In the genomic region with DNA sequence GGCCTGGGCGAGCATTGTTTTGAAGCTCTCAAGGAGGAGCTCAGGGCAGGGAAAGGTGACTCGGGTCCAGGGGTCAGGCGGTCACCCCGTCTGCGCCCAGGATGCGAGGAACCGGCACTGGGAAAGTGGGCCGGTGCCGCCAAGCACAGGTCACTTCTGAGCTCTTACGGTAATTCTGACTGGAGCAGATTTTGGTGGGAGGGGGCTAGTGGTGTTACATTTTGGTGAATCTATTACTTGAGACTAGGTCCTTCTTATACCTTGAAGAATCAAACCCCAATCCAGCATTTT, we compare ENCODE assay signal across 8 cellular contexts. TPM values are rescaled to one million over a fixed set of nuclear protein-coding genes. Genes with fewer than 3 reads are reported as not detected.
DNase-seq lines count a peak whose midpoint lies in the region; ATAC-seq and TF ChIP-seq lines count a peak whose summit lies in the region.

No MANE protein-coding gene starts in this region.

- H3K9me3 ChIP-seq in right atrium auricular region (no peaks in the 10 kb centered on the region), spleen (no peaks in the 10 kb centered on the region)

- peaks cover 3% of the 10 kb centered on the region for H3K36me3 Mint-ChIP-seq in activated naive CD4-positive, alpha-beta T cell treated with anti-CD3 and anti-CD28 coated beads for 36 hours (ENCODE audit: low read depth)
- H3K36me3 Mint-ChIP-seq in activated CD4-positive, alpha-beta memory T cell treated with anti-CD3 and anti-CD28 coated beads for 36 hours: no peaks in the 10 kb centered on the region

- WGBS in spleen, 5 donors: 0 to 3% (median 1%) methylated on average over 2 to 10 of the region's 10 CpGs

- CTCF ChIA-PET in activated naive CD4-positive, alpha-beta T cell treated with anti-CD3 and anti-CD28 coated beads for 36 hours (lab: Charles Lee): interaction anchor here (0.8 kb wide), 1 partner anchor 21 kb away, joined by 3 read pairs; no protein-coding TSS in a partner anchor
- CTCF ChIA-PET in activated CD4-positive, alpha-beta memory T cell treated with anti-CD3 and anti-CD28 coated beads for 36 hours (lab: Charles Lee): interaction anchor here (0.6 to 0.9 kb wide), 3 partner anchors 40 to 137 kb away, joined by 3 read pairs; no protein-coding TSS in a partner anchor

- DNase-seq in activated naive CD4-positive, alpha-beta T cell treated with anti-CD3 and anti-CD28 coated beads for 36 hours: no peak
- DNase-seq in activated naive CD4-positive, alpha-beta T cell treated with Interleukin-2 at 50 U/mL for 16 hours: no peak
- no peak for DNase-seq in activated CD4-positive, alpha-beta memory T cell treated with anti-CD3 and anti-CD28 coated beads for 36 hours
- DNase-seq in right atrium auricular region (ENCODE audit: low spot score) (no peak), spleen (no peak), COLO829 (ENCODE audit: low spot score) (no peak), NCI-H2196 (lab: John Stamatoyannopoulos, UW; ENCODE audit: unreplicated experiment) (no peak)

- peaks cover 27% of the 10 kb centered on the region for H3K4me1 Mint-ChIP-seq in activated naive CD4-positive, alpha-beta T cell treated with anti-CD3 and anti-CD28 coated beads for 36 hours (ENCODE audit: low read depth)
- peaks cover 22% of the 10 kb centered on the region for H3K4me1 Mint-ChIP-seq in activated CD4-positive, alpha-beta memory T cell treated with anti-CD3 and anti-CD28 coated beads for 36 hours (ENCODE audit: low read depth)

- peaks cover 0 to 27% of the 10 kb centered on the region in 2 donors for H3K4me1 ChIP-seq in right atrium auricular region
- H3K4me1 ChIP-seq in spleen: peaks cover 3 to 47% (median 43%) of the 10 kb centered on the region in 6 donors

- H3K27ac Mint-ChIP-seq in activated naive CD4-positive, alpha-beta T cell treated with anti-CD3 and anti-CD28 coated beads for 36 hours: peak overlapping the region; percentile 54
- H3K27ac Mint-ChIP-seq in activated CD4-positive, alpha-beta memory T cell treated with anti-CD3 and anti-CD28 coated beads for 36 hours: peak overlapping the region; percentile 35

- no peaks in the 10 kb centered on the region for H3K27me3 Mint-ChIP-seq in activated naive CD4-positive, alpha-beta T cell treated with anti-CD3 and anti-CD28 coated beads for 36 hours (ENCODE audit: low read depth)
- no peaks in the 10 kb centered on the region for H3K27me3 Mint-ChIP-seq in activated CD4-positive, alpha-beta memory T cell treated with anti-CD3 and anti-CD28 coated beads for 36 hours

- peak overlapping the region; percentile 96 to 98 for H3K4me3 ChIP-seq in right atrium auricular region
- H3K4me3 ChIP-seq in spleen: peak overlapping the region; percentile 40 to 93 (median 83)

- ATAC-seq in HG02642 (IDR thresholded peaks at IDR 0.05; ENCODE audit: poor library complexity, unreplicated experiment): no peak

- peaks cover 5% of the 10 kb centered on the region for H3K36me3 ChIP-seq in right atrium auricular region
- H3K36me3 ChIP-seq in spleen: peaks cover 0 to 17% (median 2%) of the 10 kb centered on the region in 6 donors

- TF ChIP-seq POLR2A in spleen (IDR thresholded peaks at IDR 0.05): no peak

- peak overlapping the region; percentile 84 for H3K4me3 Mint-ChIP-seq in activated naive CD4-positive, alpha-beta T cell treated with anti-CD3 and anti-CD28 coated beads for 36 hours
- peak overlapping the region; percentile 77 for H3K4me3 Mint-ChIP-seq in activated CD4-positive, alpha-beta memory T cell treated with anti-CD3 and anti-CD28 coated beads for 36 hours

- H3K27me3 ChIP-seq in right atrium auricular region (no peaks in the 10 kb centered on the region), spleen (replicated peaks in 1 of 7) (no peaks in the 10 kb centered on the region)

- POLR2A ChIA-PET in activated CD4-positive, alpha-beta memory T cell treated with anti-CD3 and anti-CD28 coated beads for 36 hours (lab: Charles Lee): interaction anchor here (0.7 to 1.2 kb wide), 3 partner anchors 9 to 366 kb away, joined by 3 to 4 read pairs (median 4); partner anchors contain the start of gene ARHGAP11B

- H3K9me3 Mint-ChIP-seq in activated naive CD4-positive, alpha-beta T cell treated with anti-CD3 and anti-CD28 coated beads for 36 hours: no peaks in the 10 kb centered on the region
- H3K9me3 Mint-ChIP-seq in activated CD4-positive, alpha-beta memory T cell treated with anti-CD3 and anti-CD28 coated beads for 36 hours: no peaks in the 10 kb centered on the region

- intact Hi-C loops in activated naive CD4-positive, alpha-beta T cell treated with anti-CD3 and anti-CD28 coated beads for 36 hours (cut with micrococcal nuclease): loop anchor here (5.0 kb wide), 3 partner anchors 335 to 445 kb away; partner anchors contain the start of genes ARHGAP11B and KLF13
- intact Hi-C loops in activated CD4-positive, alpha-beta memory T cell treated with anti-CD3 and anti-CD28 coated beads for 36 hours (cut with micrococcal nuclease): loop anchor here (5.0 to 10.0 kb wide), 7 partner anchors 87 to 493 kb away; partner anchors contain the start of genes FAN1 and KLF13
- intact Hi-C loops in spleen (cut with DNase I; ENCODE audit: low total_unique reads): no loop called here

- H3K27ac ChIP-seq in right atrium auricular region (peak overlapping the region; percentile 91 to 95), spleen (peak overlapping the region; percentile 63 to 99 (median 98))

- TF ChIP-seq CTCF in right atrium auricular region (IDR thresholded peaks at IDR 0.05) (no peak), spleen (IDR thresholded peaks at IDR 0.05 in 8 of 11, conservative IDR thresholded peaks at IDR 0.05 in 3 of 11) (no peak)

RNA-seq across cellular contexts. Expression of gene MTMR10, which starts 0.6 kb away (rescaled TPM):
- 10 to 100 TPM in 1 of 2 experiments, 1 to 10 TPM in 1; 9.7 to 10.5 TPM for total RNA-seq in activated naive CD4-positive, alpha-beta T cell treated with anti-CD3 and anti-CD28 coated beads for 36 hours
- 10 to 100 TPM; 10.8 to 12.5 TPM for total RNA-seq in activated CD4-positive, alpha-beta memory T cell treated with anti-CD3 and anti-CD28 coated beads for 36 hours
- total RNA-seq in right atrium auricular region (10 to 100 TPM; 23.3 to 25.0 TPM), spleen (10 to 100 TPM; 29.2 to 67.9 (median 51.6) TPM)
- 10 to 100 TPM in 2 of 3 donors, 1 to 10 TPM in 1; 8.2 to 14.5 (median 10.1) TPM for polyA plus RNA-seq in spleen
